In the genomic region with DNA sequence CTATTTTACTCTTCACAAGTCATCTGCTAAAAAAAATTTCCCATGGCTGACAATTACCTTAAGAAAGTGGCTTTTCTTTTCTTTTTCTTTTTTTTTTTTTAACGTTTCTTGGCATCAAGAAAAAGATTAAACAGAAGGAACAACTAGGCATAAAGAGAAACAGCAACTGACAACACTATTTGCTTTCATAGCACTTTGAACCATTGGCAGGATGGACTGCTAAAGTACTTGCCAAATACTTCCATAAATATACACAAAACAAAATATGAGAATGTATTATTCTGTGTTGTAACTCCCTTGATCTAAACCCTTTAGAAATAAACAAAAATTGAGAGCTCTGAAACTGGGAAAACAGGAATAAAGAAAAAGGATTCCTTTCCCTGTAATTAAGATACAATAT, we compare ENCODE assay signal across 29 cellular contexts. TPM values are rescaled to one million over a fixed set of nuclear protein-coding genes. Genes with fewer than 3 reads are reported as not detected.
DNase-seq lines count a peak whose midpoint lies in the region; ATAC-seq, FAIRE-seq and TF ChIP-seq lines count a peak whose summit lies in the region.
"Had no signal": no experiment of that assay in that cellular context is flagged by ENCODE, and none has a peak within 500 bp of the region (broad histone marks: within the 10 kb centered on the region; RNA-seq: fewer than 3 reads in every experiment).

No MANE protein-coding gene starts in this region.

- TF ChIP-seq POLR2A in esophagus muscularis mucosa (IDR thresholded peaks at IDR 0.05; ENCODE audit: low read depth): no peak

- H3K4me1 ChIP-seq in left ventricle myocardium inferior (peaks cover 70% of the 10 kb centered on the region), esophagus muscularis mucosa (peaks cover 33 to 50% (median 35%) of the 10 kb centered on the region in 4 donors), pancreas (peaks cover 4 to 9% (median 9%) of the 10 kb centered on the region in 3 donors), thoracic aorta (ENCODE audit: control insufficient read depth in 1 of 2, low read depth in 2 of 2) (peaks cover 17 to 36% of the 10 kb centered on the region in 2 donors)
- H3K4me1 ChIP-seq: BLaER1 had no signal

- 23% methylated on average over 1 of the region's 1 CpG for WGBS in esophagus muscularis mucosa
- 10 to 18% methylated on average over 1 of the region's 1 CpG for WGBS in pancreas, 2 donors

- H3K27ac ChIP-seq in left ventricle myocardium inferior (replicated peaks) (peak overlapping the region; percentile 72), esophagus muscularis mucosa (replicated peaks in 1 of 4) (peak overlapping the region; percentile 2 to 41 (median 26)), pancreas (no peak overlapping the region), thoracic aorta (peak overlapping the region; percentile 4 to 25)
- H3K27ac ChIP-seq: BLaER1, PC-9 had no signal

- H3K36me3 ChIP-seq in left ventricle myocardium inferior: peaks cover 5% of the 10 kb centered on the region
- peaks cover 0 to 6% (median 2%) of the 10 kb centered on the region in 4 donors for H3K36me3 ChIP-seq in esophagus muscularis mucosa
- no peaks in the 10 kb centered on the region for H3K36me3 ChIP-seq in pancreas
- H3K36me3 ChIP-seq in thoracic aorta: no peaks in the 10 kb centered on the region
- H3K36me3 ChIP-seq: BLaER1, MG63 had no signal

- ATAC-seq in pancreas: peak in 1 of 4 donors; percentile 56
- ATAC-seq in thoracic aorta (ENCODE audit: insufficient number of reproducible peaks, low FRiP score, low read depth): no peak
- no peak for ATAC-seq in GM21515 (IDR thresholded peaks at IDR 0.05; ENCODE audit: unreplicated experiment)
- ATAC-seq: HCT116 had no signal

- no peaks in the 10 kb centered on the region for H3K27me3 ChIP-seq in left ventricle myocardium inferior (ENCODE audit: low read depth)
- H3K27me3 ChIP-seq in esophagus muscularis mucosa: no peaks in the 10 kb centered on the region
- no peaks in the 10 kb centered on the region for H3K27me3 ChIP-seq in pancreas
- H3K27me3 ChIP-seq in thoracic aorta (replicated peaks; ENCODE audit: insufficient read depth): no peaks in the 10 kb centered on the region
- H3K27me3 ChIP-seq: BLaER1, MG63 had no signal

- no peak for DNase-seq in left ventricle myocardium inferior
- DNase-seq in cardiac septum (ENCODE audit: low spot score): no peak
- no peak for DNase-seq in esophagus muscularis mucosa (ENCODE audit: extremely low spot score)
- no peak for DNase-seq in pancreas
- DNase-seq in thoracic aorta (ENCODE audit: low spot score): no peak
- DNase-seq in cerebellar nuclear complex (lab: John Stamatoyannopoulos, UW): no peak
- no peak for DNase-seq in GM03348 (ENCODE audit: low spot score)
- DNase-seq: CD4-positive, alpha-beta memory T cell; COR-L47; DMS53; IMR-90; KG1; MG63; NCI-H1105 treated with DMSO at 0.1 percent for 48 hours; NCI-H146; NCI-H1930; NCI-H2107; NCI-H526; NCI-H82; NK-92 treated with Interleukin-12 subunit alpha and Interleukin-12 subunit beta, amount 100 ng/mL, for 24 hours; PC-9; RPMI8226; SHP77 had no signal

- no peak for TF ChIP-seq CTCF in left ventricle myocardium inferior (IDR thresholded peaks at IDR 0.05; ENCODE audit: borderline replicate concordance)
- TF ChIP-seq CTCF in esophagus muscularis mucosa (IDR thresholded peaks at IDR 0.05): no peak
- no peak for TF ChIP-seq CTCF in pancreas (IDR thresholded peaks at IDR 0.05)
- TF ChIP-seq CTCF in thoracic aorta (IDR thresholded peaks at IDR 0.05): no peak

- H3K4me3 ChIP-seq in left ventricle myocardium inferior (peak overlapping the region; percentile 9), esophagus muscularis mucosa (no peak overlapping the region), pancreas (no peak overlapping the region), thoracic aorta (no peak overlapping the region)
- H3K4me3 ChIP-seq: BLaER1, MG63, PC-9 had no signal

- intact Hi-C loops in left ventricle myocardium inferior (cut with micrococcal nuclease) (no loop called here), cardiac septum (cut with DNase I) (no loop called here), esophagus muscularis mucosa (cut with DNase I) (no loop called here), pancreas (cut with DNase I) (no loop called here)

- no peak for TF ChIP-seq EP300 in esophagus muscularis mucosa (IDR thresholded peaks at IDR 0.05)

- H3K9me3 ChIP-seq in left ventricle myocardium inferior (replicated peaks) (peaks cover 12% of the 10 kb centered on the region), esophagus muscularis mucosa (no peaks in the 10 kb centered on the region), pancreas (no peaks in the 10 kb centered on the region), thoracic aorta (no peaks in the 10 kb centered on the region)
- H3K9me3 ChIP-seq: MG63 had no signal

- peak; percentile 23 for FAIRE-seq in pancreas (lab: Jason Lieb, UNC)

RNA-seq across cellular contexts. Expression of gene PLN, which starts 20.0 kb away (rescaled TPM):
- total RNA-seq in left ventricle myocardium inferior (2,329 TPM), cardiac septum (2,070 TPM), esophagus muscularis mucosa (100 to 1,000 TPM; 262 to 431 (median 319) TPM), pancreas (1 to 10 TPM in 1 of 6 donors, under 1 TPM in 5; 0.09 to 1.1 (median 0.52) TPM), thoracic aorta (100 to 1,000 TPM; 382 to 468 TPM)
- polyA plus RNA-seq in pancreas: 1 to 10 TPM; 2.1 to 2.8 TPM
- total RNA-seq: CD4-positive, alpha-beta memory T cell; Daoy; G401; PC-9; SK-MEL-5 had no signal
- polyA plus RNA-seq: IMR-90 had no signal

Comparison
In these comparisons a context has a peak if more than half of its experiments do, and no peak if none do; other contexts are left out.
1. H3K27ac ChIP-seq: peak in left ventricle myocardium inferior (single experiment), esophagus muscularis mucosa (4 of 4) and thoracic aorta (2 of 2); none in pancreas (0 of 4).
2. RNA of gene PLN, which starts 20.0 kb away (total RNA-seq): 2,329 TPM in left ventricle myocardium inferior (single experiment), 2,070 TPM in cardiac septum (single experiment), 382 to 468 TPM in thoracic aorta and 262 to 431 TPM in esophagus muscularis mucosa; 0.09 to 1.1 TPM in pancreas; every median in the first group is over 100 times any median in the second.